ENCODE assay signal across 28 cellular contexts in the genomic region with DNA sequence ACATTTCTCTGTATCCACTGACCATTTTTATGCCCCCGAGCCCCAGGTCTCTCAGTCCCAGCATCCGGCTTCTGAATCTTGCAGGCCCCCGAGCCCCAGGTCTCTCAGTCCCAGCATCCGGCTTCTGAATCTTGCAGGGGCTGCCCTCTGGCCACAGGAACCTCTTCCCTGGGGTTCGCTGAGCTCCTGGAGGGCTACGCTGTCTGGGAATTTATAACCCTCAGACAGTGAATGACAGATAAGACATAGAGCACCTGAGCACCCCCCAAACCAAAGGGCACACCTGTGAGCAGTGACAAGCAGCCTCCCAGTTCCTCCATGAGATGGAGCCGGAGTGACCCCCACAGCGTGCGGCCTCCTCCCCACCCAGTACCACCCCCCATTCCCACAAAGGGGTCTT.
"Had no signal": no experiment of that assay in that cellular context is flagged by ENCODE, and none has a peak within 500 bp of the region (broad histone marks: within the 10 kb centered on the region; RNA-seq: fewer than 3 reads in every experiment).

No MANE protein-coding gene starts in this region.

- H3K9me3 Mint-ChIP-seq: activated B cell treated with CpG ODN at 0.5 μM for 24 hours; activated CD8-positive, alpha-beta T cell treated with anti-CD3 and anti-CD28 coated beads for 36 hours; activated T-cell treated with anti-CD3 and anti-CD28 coated beads, Interleukin-2, amount 50 U/mL, for 4 hours; activated T-helper 17 cell treated with anti-CD3 and anti-CD28 coated beads, Interleukin-2, amount 50 U/mL, for 72 hours; central memory CD8-positive, alpha-beta T cell; T-helper 2 cell treated with Interferon-gamma antibody and Interleukin-4, amounts not matched to agents 5 μg/mL and 100 μg/mL, for 36 hours had no signal

- ATAC-seq: activated CD4-positive, CD25-positive, alpha-beta regulatory T cell treated with anti-CD3 and anti-CD28 coated beads, Interleukin-2, amount 50 U/mL, for 24 hours; activated CD8-positive, alpha-beta T cell treated with anti-CD3 and anti-CD28 coated beads for 36 hours; activated T-cell treated with anti-CD3 and anti-CD28 coated beads, Interleukin-2, amount 50 U/mL, for 4 hours; activated T-helper 17 cell treated with anti-CD3 and anti-CD28 coated beads, Interleukin-2, amount 50 U/mL, for 72 hours; T-helper 17 cell had no signal

- H3K36me3 ChIP-seq: brain microvascular endothelial cell, WERI-Rb-1 had no signal

- H3K27me3 ChIP-seq: brain microvascular endothelial cell had no signal

- H3K4me3 ChIP-seq: coronary artery had no signal

- H3K27ac ChIP-seq: brain microvascular endothelial cell, coronary artery, epithelial cell of prostate, WERI-Rb-1 had no signal

- H3K27me3 Mint-ChIP-seq: central memory CD8-positive, alpha-beta T cell had no signal

- DNase-seq: activated B cell treated with CpG ODN at 0.5 μM for 24 hours; activated CD4-positive, alpha-beta T cell treated with anti-CD3 and anti-CD28 coated beads for 48 hours; activated CD4-positive, alpha-beta T cell treated with anti-CD3 and anti-CD28 coated beads, Interleukin-2, amount 50 U/mL, for 1 hour; activated CD4-positive, alpha-beta T cell treated with anti-CD3 and anti-CD28 coated beads, Interleukin-2, amount 50 U/mL, for 48 hours; activated CD8-positive, alpha-beta memory T cell treated with anti-CD3 and anti-CD28 coated beads for 24 hours; activated CD8-positive, alpha-beta T cell treated with anti-CD3 and anti-CD28 coated beads for 36 hours; activated effector memory CD4-positive, alpha-beta T cell treated with Interleukin-2 at 50 U/mL for 16 hours; activated gamma-delta T cell treated with Interleukin-2 at 50 U/mL for 16 hours; activated naive CD4-positive, alpha-beta T cell treated with anti-CD3 and anti-CD28 coated beads, Interleukin-2, amount 50 U/mL, for 16 hours; activated naive CD4-positive, alpha-beta T cell treated with Interleukin-2 at 50 U/mL for 16 hours; activated T-cell treated with anti-CD3 and anti-CD28 coated beads, Interleukin-2, amount 50 U/mL, for 4 hours; amniotic stem cell; anterior cingulate cortex; brain microvascular endothelial cell; dermis blood vessel endothelial cell; effector CD8-positive, alpha-beta T cell; foreskin fibroblast; T-helper 1 cell; T-helper 17 cell; T1000; WERI-Rb-1 had no signal

- H3K36me3 Mint-ChIP-seq: activated naive CD8-positive, alpha-beta T cell had no signal

- H3K4me3 Mint-ChIP-seq: activated B cell treated with CpG ODN at 0.5 μM for 24 hours; activated CD8-positive, alpha-beta T cell treated with anti-CD3 and anti-CD28 coated beads for 36 hours; activated naive CD8-positive, alpha-beta T cell; activated T-cell treated with anti-CD3 and anti-CD28 coated beads, Interleukin-2, amount 50 U/mL, for 4 hours; activated T-helper 17 cell treated with anti-CD3 and anti-CD28 coated beads, Interleukin-2, amount 50 U/mL, for 72 hours; central memory CD8-positive, alpha-beta T cell; T-helper 17 cell; T-helper 2 cell treated with Interferon-gamma antibody and Interleukin-4, amounts not matched to agents 5 μg/mL and 100 μg/mL, for 36 hours had no signal

- H3K4me1 Mint-ChIP-seq: activated T-helper 17 cell treated with anti-CD3 and anti-CD28 coated beads, Interleukin-2, amount 50 U/mL, for 72 hours; central memory CD8-positive, alpha-beta T cell; T-helper 17 cell had no signal

- H3K27ac Mint-ChIP-seq: activated B cell treated with CpG ODN at 0.5 μM for 24 hours; activated CD8-positive, alpha-beta T cell treated with anti-CD3 and anti-CD28 coated beads for 36 hours; activated naive CD8-positive, alpha-beta T cell; activated T-helper 17 cell treated with anti-CD3 and anti-CD28 coated beads, Interleukin-2, amount 50 U/mL, for 72 hours; T-helper 17 cell; T-helper 2 cell treated with Interferon-gamma antibody and Interleukin-4, amounts not matched to agents 5 μg/mL and 100 μg/mL, for 36 hours had no signal
